1 cellular context compared by ENCODE assay signal in the genomic region with DNA sequence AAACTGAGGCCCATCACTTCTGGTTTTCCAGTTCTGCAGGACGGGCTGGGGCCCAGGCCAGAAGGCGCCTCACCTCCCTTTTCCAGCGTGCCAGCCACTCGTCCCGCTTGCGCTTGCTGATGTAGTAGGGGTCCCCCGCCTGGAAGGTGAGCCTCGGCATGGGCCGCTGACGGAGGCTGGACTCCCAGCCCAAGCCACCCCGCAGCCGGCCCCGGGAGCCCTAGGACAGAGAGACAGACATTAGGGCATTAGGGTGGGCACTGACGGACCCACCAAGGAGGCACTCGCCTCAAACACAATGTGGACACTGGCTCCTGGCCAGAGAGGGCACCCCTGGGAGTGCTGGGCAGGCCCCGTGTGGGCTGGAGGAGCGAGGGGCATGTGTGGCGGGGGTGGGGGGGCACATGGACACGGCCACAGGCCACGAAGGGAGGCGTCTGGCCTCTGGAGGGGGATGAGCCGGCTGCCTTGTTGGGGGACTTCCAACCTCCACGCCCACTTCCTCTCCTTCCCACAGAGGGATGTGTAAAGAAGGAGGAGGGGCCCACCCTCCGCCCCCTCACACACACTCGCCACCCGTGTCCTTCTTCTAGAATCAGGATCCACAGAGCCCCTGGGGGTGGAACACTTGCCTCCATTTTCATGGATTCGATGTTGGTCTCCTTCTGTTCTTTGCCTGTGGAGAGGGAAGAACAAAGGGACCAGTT.
TF ChIP-seq lines count a peak whose summit lies in the region.

No MANE protein-coding gene starts in this region.

TF ChIP-seq in SK-N-SH treated with all-trans-retinoic acid at 6 μM for 48 hours, 23 proteins besides CTCF, POLR2A, EP300 and RAD21 (continued from another document):
- TF ChIP-seq, protein P1, sequence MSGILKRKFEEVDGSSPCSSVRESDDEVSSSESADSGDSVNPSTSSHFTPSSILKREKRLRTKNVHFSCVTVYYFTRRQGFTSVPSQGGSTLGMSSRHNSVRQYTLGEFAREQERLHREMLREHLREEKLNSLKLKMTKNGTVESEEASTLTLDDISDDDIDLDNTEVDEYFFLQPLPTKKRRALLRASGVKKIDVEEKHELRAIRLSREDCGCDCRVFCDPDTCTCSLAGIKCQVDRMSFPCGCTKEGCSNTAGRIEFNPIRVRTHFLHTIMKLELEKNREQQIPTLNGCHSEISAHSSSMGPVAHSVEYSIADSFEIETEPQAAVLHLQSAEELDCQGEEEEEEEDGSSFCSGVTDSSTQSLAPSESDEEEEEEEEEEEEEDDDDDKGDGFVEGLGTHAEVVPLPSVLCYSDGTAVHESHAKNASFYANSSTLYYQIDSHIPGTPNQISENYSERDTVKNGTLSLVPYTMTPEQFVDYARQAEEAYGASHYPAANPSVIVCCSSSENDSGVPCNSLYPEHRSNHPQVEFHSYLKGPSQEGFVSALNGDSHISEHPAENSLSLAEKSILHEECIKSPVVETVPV (CRISPR knock-in tag; IDR thresholded peaks at IDR 0.05): no peak
- TF ChIP-seq ZNF8 (CRISPR knock-in tag; IDR thresholded peaks at IDR 0.05): no peak
- no peak for TF ChIP-seq ZNF565 (CRISPR knock-in tag; conservative IDR thresholded peaks at IDR 0.05; ENCODE audit: low read depth)
- TF ChIP-seq OSR1 (CRISPR knock-in tag; IDR thresholded peaks at IDR 0.05): no peak
- TF ChIP-seq ZFP3 (CRISPR knock-in tag; IDR thresholded peaks at IDR 0.05): no peak
